16 cellular contexts compared by ENCODE assay signal in genomic region chr1:64757213-64757612, GRCh38.
"Had no signal": no experiment of that assay in that cellular context is flagged by ENCODE, and none has a peak within 500 bp of the region (broad histone marks: within the 10 kb centered on the region; RNA-seq: fewer than 3 reads in every experiment).

No MANE protein-coding gene starts in this region.

- H3K27ac ChIP-seq: epithelial cell of prostate, hepatocyte, skin epidermis, testis, upper lobe of right lung had no signal

- H3K36me3 ChIP-seq: upper lobe of right lung had no signal

- ATAC-seq: activated CD8-positive, alpha-beta T cell treated with anti-CD3 and anti-CD28 coated beads for 36 hours; activated T-helper 17 cell treated with anti-CD3 and anti-CD28 coated beads, Interleukin-2, amount 50 U/mL, for 72 hours; stimulated activated effector memory CD8-positive, alpha-beta T cell treated with anti-CD3 and anti-CD28 coated beads, Interleukin-12 subunit alpha, Interleukin-12 subunit beta, amount 100 ng/mL, for 72 hours; upper lobe of right lung had no signal

- H3K4me1 ChIP-seq: testis, upper lobe of right lung had no signal

- H3K4me3 ChIP-seq: hepatocyte, skin epidermis, testis, upper lobe of right lung had no signal

- H3K9me3 ChIP-seq: testis, upper lobe of right lung had no signal

- DNase-seq: activated CD4-positive, alpha-beta T cell treated with anti-CD3 and anti-CD28 coated beads, Interleukin-2, amount 10 ng/mL, durations not matched to agents 24 days and 14 days; activated CD8-positive, alpha-beta T cell treated with anti-CD3 and anti-CD28 coated beads for 36 hours; activated naive CD4-positive, alpha-beta T cell; activated naive CD8-positive, alpha-beta T cell treated with anti-CD3 and anti-CD28 coated beads for 36 hours; activated T-cell treated with anti-CD3 and anti-CD28 coated beads, Interleukin-2, amount 50 U/mL, for 1 hour; central memory CD4-positive, alpha-beta T cell; endodermal cell; occipital lobe; stimulated activated CD4-positive, alpha-beta T cell treated with anti-CD3 and anti-CD28 coated beads, Interleukin-4, amount 100 ng/mL, for 1 hour; testis; upper lobe of right lung had no signal
